14 cellular contexts compared by ENCODE assay signal in genomic region chr2:85862426-85862825, GRCh38. TPM values are rescaled to one million over a fixed set of nuclear protein-coding genes. Genes with fewer than 3 reads are reported as not detected.
DNase-seq lines count a peak whose midpoint lies in the region; ATAC-seq, FAIRE-seq and TF ChIP-seq lines count a peak whose summit lies in the region.
"Had no signal": no experiment of that assay in that cellular context is flagged by ENCODE, and none has a peak within 500 bp of the region (broad histone marks: within the 10 kb centered on the region; RNA-seq: fewer than 3 reads in every experiment).

No MANE protein-coding gene starts in this region.

- H3K27ac Mint-ChIP-seq in naive thymus-derived CD4-positive, alpha-beta T cell: peak overlapping the region in 8 of 9 donors; percentile 10 to 94 (median 81)

- CTCF ChIA-PET in naive thymus-derived CD4-positive, alpha-beta T cell (lab: Charles Lee): interaction anchor here (1.7 kb wide), 1 partner anchor 35 kb away, joined by 4 read pairs; no protein-coding TSS in a partner anchor

- DNase-seq in GM19239 (ENCODE audit: insufficient read length, low spot score) (no peak), Peyer's patch (peak in 2 of 3 donors; percentile 45 to 59), lower leg skin (ENCODE audit: low spot score in 2 of 2) (no peak), psoas muscle (no peak), DMS 273 (lab: John Stamatoyannopoulos, UW; ENCODE audit: unreplicated experiment) (no peak)
- DNase-seq in activated gamma-delta T cell treated with anti-CD3 and anti-CD28 coated beads, Interleukin-2, amount 50 U/mL, for 16 hours (ENCODE audit: low read depth): peak; percentile 36
- DNase-seq in naive thymus-derived CD4-positive, alpha-beta T cell: no peak
- DNase-seq: left colon, RPMI8226, sigmoid colon, transverse colon had no signal

- H3K36me3 ChIP-seq in Peyer's patch (no peaks in the 10 kb centered on the region), psoas muscle (ENCODE audit: insufficient read depth in 1 of 2, low read depth in 1 of 2) (peaks cover 0 to 51% of the 10 kb centered on the region in 2 donors)
- peaks cover 0 to 30% (median 13%) of the 10 kb centered on the region in 3 experiments for H3K36me3 ChIP-seq in naive thymus-derived CD4-positive, alpha-beta T cell (ENCODE audit: control insufficient read depth in 2 of 3, insufficient read depth in 3 of 3, low read length in 3 of 3)
- H3K36me3 ChIP-seq: sigmoid colon had no signal

- H3K9me3 ChIP-seq in Peyer's patch: no peaks in the 10 kb centered on the region
- no peaks in the 10 kb centered on the region for H3K9me3 ChIP-seq in naive thymus-derived CD4-positive, alpha-beta T cell (ENCODE audit: control insufficient read depth in 2 of 3, low read length in 3 of 3)
- H3K9me3 ChIP-seq in psoas muscle: no peaks in the 10 kb centered on the region
- H3K9me3 ChIP-seq: sigmoid colon, transverse colon had no signal

- TF ChIP-seq CTCF in Peyer's patch (IDR thresholded peaks at IDR 0.05): no peak
- TF ChIP-seq CTCF in lower leg skin (IDR thresholded peaks at IDR 0.05): no peak
- TF ChIP-seq CTCF in psoas muscle (IDR thresholded peaks at IDR 0.05): no peak

- no peaks in the 10 kb centered on the region for H3K27me3 Mint-ChIP-seq in naive thymus-derived CD4-positive, alpha-beta T cell

- WGBS in lower leg skin, 2 donors: 81 to 83% methylated on average over 5 of the region's 5 CpGs
- WGBS in psoas muscle, 3 donors: 79 to 83% (median 82%) methylated on average over 5 of the region's 5 CpGs

- peaks cover 7 to 57% (median 41%) of the 10 kb centered on the region in 5 donors for H3K36me3 Mint-ChIP-seq in naive thymus-derived CD4-positive, alpha-beta T cell

- TF ChIP-seq POLR2A in Peyer's patch (IDR thresholded peaks at IDR 0.05) (no peak), lower leg skin (IDR thresholded peaks at IDR 0.05) (no peak)

- intact Hi-C loops in naive thymus-derived CD4-positive, alpha-beta T cell (cut with micrococcal nuclease): no loop called here
- intact Hi-C loops in lower leg skin (cut with DNase I; ENCODE audit: low total_unique reads) (no loop called here), psoas muscle (cut with DNase I) (no loop called here)

- peak overlapping the region in 3 of 4 donors; percentile 7 to 60 (median 23) for H3K27ac ChIP-seq in Peyer's patch
- H3K27ac ChIP-seq in naive thymus-derived CD4-positive, alpha-beta T cell (ENCODE audit: low read depth, low read length): no peak overlapping the region
- no peak overlapping the region for H3K27ac ChIP-seq in psoas muscle
- H3K27ac ChIP-seq: epithelial cell of prostate, sigmoid colon had no signal

- POLR2A ChIA-PET in naive thymus-derived CD4-positive, alpha-beta T cell (lab: Charles Lee): no interaction called here

- H3K9me3 Mint-ChIP-seq in naive thymus-derived CD4-positive, alpha-beta T cell: no peaks in the 10 kb centered on the region
- H3K9me3 Mint-ChIP-seq: T-helper 2 cell treated with Interferon-gamma antibody and Interleukin-4, amounts not matched to agents 5 μg/mL and 100 μg/mL, for 36 hours had no signal

- H3K4me1 Mint-ChIP-seq in naive thymus-derived CD4-positive, alpha-beta T cell: peaks cover 22 to 86% (median 71%) of the 10 kb centered on the region in 7 donors

- H3K27me3 ChIP-seq in Peyer's patch (no peaks in the 10 kb centered on the region), psoas muscle (ENCODE audit: insufficient read depth in 3 of 3, low read length in 2 of 3) (no peaks in the 10 kb centered on the region)
- H3K27me3 ChIP-seq in naive thymus-derived CD4-positive, alpha-beta T cell (ENCODE audit: control insufficient read depth in 2 of 2, insufficient read depth in 2 of 2, low read length in 2 of 2): no peaks in the 10 kb centered on the region
- H3K27me3 ChIP-seq: sigmoid colon, transverse colon had no signal

- FAIRE-seq in GM19239 (lab: Jason Lieb, UNC): peak; percentile 68

- H3K4me3 ChIP-seq in Peyer's patch (no peak overlapping the region), lower leg skin (ENCODE audit: low read depth, poor library complexity, severe bottlenecking) (no peak overlapping the region), psoas muscle (no peak overlapping the region)
- no peak overlapping the region for H3K4me3 ChIP-seq in naive thymus-derived CD4-positive, alpha-beta T cell (ENCODE audit: low read length)
- H3K4me3 ChIP-seq: sigmoid colon, transverse colon had no signal

- ATAC-seq in naive thymus-derived CD4-positive, alpha-beta T cell: peak; percentile 71
- ATAC-seq in psoas muscle (no peak), GM19324 (IDR thresholded peaks at IDR 0.05; ENCODE audit: low FRiP score, unreplicated experiment) (no peak)
- ATAC-seq: left colon had no signal

- peak overlapping the region in 2 of 10 donors; percentile 55 to 71 for H3K4me3 Mint-ChIP-seq in naive thymus-derived CD4-positive, alpha-beta T cell

- peaks cover 0 to 7% (median 4%) of the 10 kb centered on the region in 4 donors for H3K4me1 ChIP-seq in Peyer's patch
- peaks cover 16 to 33% of the 10 kb centered on the region in 2 donors for H3K4me1 ChIP-seq in naive thymus-derived CD4-positive, alpha-beta T cell (ENCODE audit: control insufficient read depth in 2 of 2, insufficient read depth in 2 of 2, low read length in 2 of 2)
- peaks cover 7% of the 10 kb centered on the region for H3K4me1 ChIP-seq in psoas muscle

RNA-seq across cellular contexts. Expression of gene ST3GAL5, which starts 26.4 kb away (rescaled TPM):
- total RNA-seq in Peyer's patch: 10 to 100 TPM; 10.8 to 23.9 (median 16.5) TPM
- total RNA-seq in naive thymus-derived CD4-positive, alpha-beta T cell: 10 to 100 TPM; 37.9 to 53.6 (median 43.0) TPM
- polyA plus RNA-seq in naive thymus-derived CD4-positive, alpha-beta T cell: 10 to 100 TPM; 15.0 to 16.8 TPM
- total RNA-seq in lower leg skin: 1 to 10 TPM; 6.9 to 8.6 (median 8.1) TPM
- 10 to 100 TPM in 3 of 4 donors, 1 to 10 TPM in 1; 7.9 to 19.5 (median 12.4) TPM for total RNA-seq in psoas muscle
- polyA plus RNA-seq in psoas muscle: 10 to 100 TPM; 14.6 to 35.6 (median 15.3) TPM

Comparison
In these comparisons a context has a peak if more than half of its experiments do, and no peak if none do; other contexts are left out.
1. DNase-seq: peak in Peyer's patch (2 of 3) and activated gamma-delta T cell treated with anti-CD3 and anti-CD28 coated beads, Interleukin-2, amount 50 U/mL, for 16 hours (single experiment); none in GM19239 (single experiment), naive thymus-derived CD4-positive, alpha-beta T cell (0 of 9), lower leg skin (0 of 2), psoas muscle (0 of 2) and DMS 273 (single experiment).
2. H3K27ac ChIP-seq: peak in Peyer's patch (3 of 4); none in naive thymus-derived CD4-positive, alpha-beta T cell (single experiment) and psoas muscle (single experiment).